ENCODE assay signal across 17 cellular contexts in genomic region chr19:441213-441823, GRCh38. TPM values are rescaled to one million over a fixed set of nuclear protein-coding genes. Genes with fewer than 3 reads are reported as not detected.
"Had no signal": no experiment of that assay in that cellular context is flagged by ENCODE, and none has a peak within 500 bp of the region (broad histone marks: within the 10 kb centered on the region; RNA-seq: fewer than 3 reads in every experiment).

No MANE protein-coding gene starts in this region.

- H3K27ac Mint-ChIP-seq: activated naive CD4-positive, alpha-beta T cell treated with anti-CD3 and anti-CD28 coated beads, Interleukin-2, amount 10 ng/mL, durations not matched to agents 7 days and 5 days; endodermal cell; T-helper 2 cell treated with Interferon-gamma antibody and Interleukin-4, amounts not matched to agents 5 μg/mL and 100 μg/mL, for 36 hours had no signal

- H3K27ac ChIP-seq: ascending aorta, breast epithelium, pancreas, SJSA1, transverse colon, VCaP had no signal

- H3K4me3 Mint-ChIP-seq: activated naive CD4-positive, alpha-beta T cell treated with anti-CD3 and anti-CD28 coated beads, Interleukin-2, amount 10 ng/mL, durations not matched to agents 7 days and 5 days; endodermal cell; neural crest cell; T-helper 2 cell treated with Interferon-gamma antibody and Interleukin-4, amounts not matched to agents 5 μg/mL and 100 μg/mL, for 36 hours had no signal

- H3K4me3 ChIP-seq: ascending aorta, breast epithelium, dorsolateral prefrontal cortex, pancreas, SJSA1, transverse colon had no signal

- DNase-seq: activated CD4-positive, alpha-beta T cell treated with anti-CD3 and anti-CD28 coated beads, Interleukin-2, amount 50 U/mL, for 48 hours; activated naive CD4-positive, alpha-beta T cell treated with anti-CD3 and anti-CD28 coated beads, Interleukin-2, amount 10 ng/mL, durations not matched to agents 7 days and 5 days; dorsolateral prefrontal cortex; endodermal cell; erythroblast; stimulated activated CD4-positive, alpha-beta T cell treated with anti-CD3 and anti-CD28 coated beads, Interleukin-15, amount 100 ng/mL, for 24 hours; stimulated activated CD4-positive, alpha-beta T cell treated with anti-CD3 and anti-CD28 coated beads, Interleukin-4, amount 100 ng/mL, for 1 hour; stimulated activated naive CD4-positive, alpha-beta T cell; SW 1271; transverse colon had no signal

- ATAC-seq: pancreas had no signal

- H3K9me3 Mint-ChIP-seq: endodermal cell had no signal

- H3K27me3 ChIP-seq: ascending aorta, breast epithelium, dorsolateral prefrontal cortex, pancreas, transverse colon had no signal

- H3K36me3 ChIP-seq: ascending aorta, breast epithelium, SJSA1, transverse colon had no signal

- H3K4me1 Mint-ChIP-seq: activated naive CD4-positive, alpha-beta T cell treated with anti-CD3 and anti-CD28 coated beads, Interleukin-2, amount 10 ng/mL, durations not matched to agents 7 days and 5 days; endodermal cell had no signal

- H3K9me3 ChIP-seq: ascending aorta, breast epithelium, pancreas, transverse colon had no signal

- H3K4me1 ChIP-seq: ascending aorta, breast epithelium, pancreas, SJSA1, transverse colon had no signal

- H3K36me3 Mint-ChIP-seq: activated naive CD4-positive, alpha-beta T cell treated with anti-CD3 and anti-CD28 coated beads, Interleukin-2, amount 10 ng/mL, durations not matched to agents 7 days and 5 days had no signal

RNA-seq across cellular contexts. Expression of gene SHC2, which starts 19.5 kb away (rescaled TPM):
- total RNA-seq: SJSA1 had no signal

RNA-seq across cellular contexts. Expression of gene MADCAM1, which starts 55.0 kb away (rescaled TPM):
- total RNA-seq: ascending aorta, SJSA1 had no signal
